Comparison of ENCODE assay signal across 26 cellular contexts in the genomic region with DNA sequence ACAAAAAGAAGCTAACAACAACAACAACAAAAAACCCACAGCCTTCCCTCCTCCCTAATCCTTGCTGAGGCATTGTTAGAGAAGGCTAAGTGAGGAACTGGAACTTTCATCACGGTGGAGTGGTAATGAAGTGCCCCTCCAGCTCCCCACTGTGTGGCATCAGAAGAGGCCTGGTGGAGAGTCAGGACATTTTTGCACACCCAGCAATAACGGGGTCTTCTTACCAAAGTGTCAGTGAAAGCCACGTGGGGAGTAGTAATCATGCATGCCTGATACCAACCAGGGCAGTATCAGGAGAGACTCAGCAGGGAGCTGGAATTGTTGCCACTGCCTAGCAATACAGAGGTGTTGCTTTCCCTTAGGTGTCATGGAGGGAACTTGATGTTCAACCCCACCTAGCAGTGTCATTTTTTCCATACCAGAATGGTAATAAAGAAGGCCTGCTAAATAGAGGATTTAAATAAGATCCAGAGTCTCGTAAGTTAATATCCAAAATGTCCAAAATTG.
"Had no signal": no experiment of that assay in that cellular context is flagged by ENCODE, and none has a peak within 500 bp of the region (broad histone marks: within the 10 kb centered on the region; RNA-seq: fewer than 3 reads in every experiment).

No MANE protein-coding gene starts in this region.

- H3K4me3 Mint-ChIP-seq: activated CD4-positive, alpha-beta memory T cell treated with anti-CD3 and anti-CD28 coated beads for 36 hours; activated CD4-positive, alpha-beta T cell treated with anti-CD3 and anti-CD28 coated beads, Interleukin-2, amount 10 ng/mL, durations not matched to agents 24 days and 14 days; activated naive CD4-positive, alpha-beta T cell treated with anti-CD3 and anti-CD28 coated beads for 36 hours; activated T-helper 1 cell treated with anti-CD3 and anti-CD28 coated beads, Interleukin-12 subunit alpha, Interleukin-12 subunit beta, Interleukin-2, Interleukin-4 antibody, amounts not matched to agents 30 ng/mL and 10 ng/mL and 1 ng/mL, durations not matched to agents 14 hours and 24 hours and 36 hours; nephron; stimulated activated memory B cell treated with anti-CD40 and anti-IgM and Interleukin-4, amounts not matched to agents 10 μg/mL and 1 μg/mL and 100 μg/mL, for 72 hours; T-helper 1 cell treated with Interleukin-12 subunit alpha and Interleukin-12 subunit beta and Interleukin-4 antibody, amounts not matched to agents 30 μg/mL and 1 μg/mL, for 36 hours had no signal

- FAIRE-seq: endometrium, frontal cortex, pancreas had no signal

- ATAC-seq: pancreas; psoas muscle; stimulated activated memory B cell treated with anti-CD40 and anti-IgM and Interleukin-4, amounts not matched to agents 10 μg/mL and 1 μg/mL and 100 μg/mL, for 72 hours; upper lobe of right lung had no signal

- H3K27me3 Mint-ChIP-seq: activated CD4-positive, alpha-beta memory T cell treated with anti-CD3 and anti-CD28 coated beads for 36 hours; activated CD4-positive, alpha-beta T cell treated with anti-CD3 and anti-CD28 coated beads, Interleukin-2, amount 10 ng/mL, durations not matched to agents 24 days and 14 days; stimulated activated memory B cell treated with anti-CD40 and anti-IgM and Interleukin-4, amounts not matched to agents 10 μg/mL and 1 μg/mL and 100 μg/mL, for 72 hours had no signal

- DNase-seq: activated CD4-positive, alpha-beta memory T cell treated with anti-CD3 and anti-CD28 coated beads for 36 hours; activated CD4-positive, alpha-beta T cell treated with anti-CD3 and anti-CD28 coated beads, Interleukin-2, amount 10 ng/mL, durations not matched to agents 24 days and 14 days; activated CD4-positive, CD25-positive, alpha-beta regulatory T cell treated with anti-CD3 and anti-CD28 coated beads, Interleukin-2, amount 50 U/mL, for 72 hours; activated CD8-positive, alpha-beta memory T cell treated with anti-CD3 and anti-CD28 coated beads, Interleukin-2, amount 50 U/mL, for 4 hours; activated effector memory CD4-positive, alpha-beta T cell treated with anti-CD3 and anti-CD28 coated beads, Interleukin-2, amount 50 U/mL, for 16 hours; activated naive CD4-positive, alpha-beta T cell treated with anti-CD3 and anti-CD28 coated beads for 36 hours; activated T-cell treated with anti-CD3 and anti-CD28 coated beads, Interleukin-2, amount 50 U/mL, for 1 hour; central memory CD4-positive, alpha-beta T cell; dermis blood vessel endothelial cell; effector CD4-positive, alpha-beta T cell; left ventricle myocardium inferior; pancreas; psoas muscle; stimulated activated CD4-positive, alpha-beta T cell treated with anti-CD3 and anti-CD28 coated beads, Interleukin-1b, Interleukin-23, amount 100 ng/mL, for 48 hours; stimulated activated CD4-positive, alpha-beta T cell treated with anti-CD3 and anti-CD28 coated beads, Interleukin-4, amount 100 ng/mL, for 4 hours; stimulated activated CD8-positive, alpha-beta memory T cell treated with anti-CD3 and anti-CD28 coated beads, Interleukin-4, amount 100 ng/mL, for 48 hours; stomach; T-helper 9 cell; upper lobe of right lung; WERI-Rb-1 had no signal

- H3K27ac Mint-ChIP-seq: activated CD4-positive, alpha-beta memory T cell treated with anti-CD3 and anti-CD28 coated beads for 36 hours; activated CD4-positive, alpha-beta T cell treated with anti-CD3 and anti-CD28 coated beads, Interleukin-2, amount 10 ng/mL, durations not matched to agents 24 days and 14 days; activated naive CD4-positive, alpha-beta T cell treated with anti-CD3 and anti-CD28 coated beads for 36 hours; activated T-helper 1 cell treated with anti-CD3 and anti-CD28 coated beads, Interleukin-12 subunit alpha, Interleukin-12 subunit beta, Interleukin-2, Interleukin-4 antibody, amounts not matched to agents 30 ng/mL and 10 ng/mL and 1 ng/mL, durations not matched to agents 14 hours and 24 hours and 36 hours; stimulated activated memory B cell treated with anti-CD40 and anti-IgM and Interleukin-4, amounts not matched to agents 10 μg/mL and 1 μg/mL and 100 μg/mL, for 72 hours; T-helper 1 cell treated with Interleukin-12 subunit alpha and Interleukin-12 subunit beta and Interleukin-4 antibody, amounts not matched to agents 30 μg/mL and 1 μg/mL, for 36 hours had no signal
